Comparison of ENCODE assay signal across 8 cellular contexts in genomic region chr17:59828819-59829216, GRCh38.
DNase-seq lines count a peak whose midpoint lies in the region; ATAC-seq, FAIRE-seq and TF ChIP-seq lines count a peak whose summit lies in the region.
"Not testable (repeated sequence)": the region's sequence is repeated elsewhere in the genome, so short reads cannot be mapped to it uniquely, and the experiment has no call there.

No MANE protein-coding gene starts in this region.

- TF ChIP-seq RAD21 in A549 (conservative IDR thresholded peaks at IDR 0.05 in 1 of 2, IDR thresholded peaks at IDR 0.05 in 1 of 2), result not testable (repeated sequence)

- H3K27ac Mint-ChIP-seq in activated CD4-positive, alpha-beta memory T cell treated with anti-CD3 and anti-CD28 coated beads, Interleukin-2, amount 10 ng/mL, durations not matched to agents 7 days and 5 days, result peak overlapping the region; percentile 96
- H3K27ac Mint-ChIP-seq in naive thymus-derived CD4-positive, alpha-beta T cell, result peak overlapping the region; percentile 52 to 97 (median 72)

- not testable (repeated sequence) for H3K9me3 ChIP-seq in A549; OCI-LY3 (ENCODE audit: insufficient read depth, low read length); body of pancreas; heart left ventricle; naive thymus-derived CD4-positive, alpha-beta T cell (ENCODE audit: control insufficient read depth in 2 of 3, low read length in 3 of 3)

- H3K27me3 ChIP-seq in OCI-LY3 (ENCODE audit: low read depth, low read length); body of pancreas; heart left ventricle; naive thymus-derived CD4-positive, alpha-beta T cell (ENCODE audit: control insufficient read depth in 2 of 2, insufficient read depth in 2 of 2, low read length in 2 of 2): not testable (repeated sequence)

- CTCF ChIA-PET in A549 (lab: Yijun Ruan, JAX), result interaction anchor here (0.5 to 6.9 kb wide), 11 partner anchors 10 to 82 kb away, joined by 3 to 57 read pairs (median 9); no protein-coding TSS in a partner anchor
- CTCF ChIA-PET in activated CD4-positive, alpha-beta memory T cell treated with anti-CD3 and anti-CD28 coated beads, Interleukin-2, amount 10 ng/mL, durations not matched to agents 7 days and 5 days (lab: Charles Lee), result interaction anchor here (1.0 to 5.2 kb wide), 9 partner anchors 9 to 75 kb away, joined by 3 to 62 read pairs (median 12); no protein-coding TSS in a partner anchor
- CTCF ChIA-PET in naive thymus-derived CD4-positive, alpha-beta T cell (lab: Charles Lee), result interaction anchor here (1.6 kb wide), 1 partner anchor 75 kb away, joined by 11 read pairs; no protein-coding TSS in a partner anchor

- not testable (repeated sequence) for H3K36me3 ChIP-seq in OCI-LY3 (replicated peaks; ENCODE audit: low read depth, low read length); body of pancreas (replicated peaks in 1 of 2; ENCODE audit: insufficient read depth in 1 of 2, low read depth in 2 of 2); heart left ventricle; naive thymus-derived CD4-positive, alpha-beta T cell (ENCODE audit: control insufficient read depth in 2 of 3, insufficient read depth in 3 of 3, low read length in 3 of 3)

- peaks cover 73% of the 10 kb centered on the region for H3K4me1 Mint-ChIP-seq in activated CD4-positive, alpha-beta memory T cell treated with anti-CD3 and anti-CD28 coated beads, Interleukin-2, amount 10 ng/mL, durations not matched to agents 7 days and 5 days
- H3K4me1 Mint-ChIP-seq in naive thymus-derived CD4-positive, alpha-beta T cell, result peaks cover 19 to 79% (median 43%) of the 10 kb centered on the region in 7 donors

- H3K4me2 ChIP-seq in A549 (peak overlapping the region; percentile 83), OCI-LY3 (ENCODE audit: low read length) (peak overlapping the region; percentile 66)

- H3K4me1 ChIP-seq in A549, result peaks cover 86% of the 10 kb centered on the region
- H3K4me1 ChIP-seq in OCI-LY3 (ENCODE audit: low read length), result peaks cover 89% of the 10 kb centered on the region
- peaks cover 66% of the 10 kb centered on the region for H3K4me1 ChIP-seq in body of pancreas
- peaks cover 5 to 82% (median 15%) of the 10 kb centered on the region in 12 donors for H3K4me1 ChIP-seq in heart left ventricle
- peaks cover 14 to 46% of the 10 kb centered on the region in 2 donors for H3K4me1 ChIP-seq in naive thymus-derived CD4-positive, alpha-beta T cell (ENCODE audit: control insufficient read depth in 2 of 2, insufficient read depth in 2 of 2, low read length in 2 of 2)

- H3K27me3 Mint-ChIP-seq in activated CD4-positive, alpha-beta memory T cell treated with anti-CD3 and anti-CD28 coated beads, Interleukin-2, amount 10 ng/mL, durations not matched to agents 7 days and 5 days; naive thymus-derived CD4-positive, alpha-beta T cell: not testable (repeated sequence)

- peak; percentile 1 to 56; a peak in 4 of 6 replicates for ATAC-seq in A549
- peak; percentile 1 for ATAC-seq in GM18867 (IDR thresholded peaks at IDR 0.05; ENCODE audit: unreplicated experiment)
- ATAC-seq in body of pancreas, result peak; percentile 25
- ATAC-seq in heart left ventricle, result peak in 2 of 4 donors; percentile 2 to 5
- ATAC-seq in naive thymus-derived CD4-positive, alpha-beta T cell, result peak; percentile 29

- H4K20me1 ChIP-seq in OCI-LY3 (ENCODE audit: insufficient read depth, low read length), result not testable (repeated sequence)

- H3K9ac ChIP-seq in OCI-LY3 (ENCODE audit: low read length), result peak overlapping the region; percentile 74

- H3K36me3 Mint-ChIP-seq in activated CD4-positive, alpha-beta memory T cell treated with anti-CD3 and anti-CD28 coated beads, Interleukin-2, amount 10 ng/mL, durations not matched to agents 7 days and 5 days (ENCODE audit: low read depth), result peaks cover 37% of the 10 kb centered on the region
- peaks cover 0 to 19% (median 12%) of the 10 kb centered on the region in 5 donors for H3K36me3 Mint-ChIP-seq in naive thymus-derived CD4-positive, alpha-beta T cell

- not testable (repeated sequence) for H3K9me3 Mint-ChIP-seq in activated CD4-positive, alpha-beta memory T cell treated with anti-CD3 and anti-CD28 coated beads, Interleukin-2, amount 10 ng/mL, durations not matched to agents 7 days and 5 days; naive thymus-derived CD4-positive, alpha-beta T cell

- H3K27ac ChIP-seq in A549 (peak overlapping the region; percentile 96 to 97), OCI-LY3 (ENCODE audit: low read length) (peak overlapping the region; percentile 93), body of pancreas (peak overlapping the region; percentile 82 to 95 (median 84)), heart left ventricle (peak overlapping the region in 11 of 12 donors; percentile 19 to 91 (median 66))
- peak overlapping the region; percentile 15 for H3K27ac ChIP-seq in naive thymus-derived CD4-positive, alpha-beta T cell (ENCODE audit: low read depth, low read length)

- peak overlapping the region; percentile 77 for H3K4me3 Mint-ChIP-seq in activated CD4-positive, alpha-beta memory T cell treated with anti-CD3 and anti-CD28 coated beads, Interleukin-2, amount 10 ng/mL, durations not matched to agents 7 days and 5 days
- peak overlapping the region in 3 of 10 donors; percentile 9 to 86 (median 61) for H3K4me3 Mint-ChIP-seq in naive thymus-derived CD4-positive, alpha-beta T cell

- FAIRE-seq in A549 (lab: Jason Lieb, UNC), result not testable (repeated sequence)

- peaks cover 43% of the 10 kb centered on the region for H3K79me2 ChIP-seq in OCI-LY3 (ENCODE audit: low read length)

- not testable (repeated sequence) for H2AFZ ChIP-seq in OCI-LY3 (ENCODE audit: low read depth, low read length)

- DNase-seq in A549 (ENCODE audit: low read depth in 1 of 2, low spot score in 1 of 2); heart left ventricle; naive thymus-derived CD4-positive, alpha-beta T cell: not testable (repeated sequence)
- peak; percentile 58 for DNase-seq in activated CD4-positive, alpha-beta memory T cell treated with anti-CD3 and anti-CD28 coated beads, Interleukin-2, amount 10 ng/mL, durations not matched to agents 7 days and 5 days
- peak in 1 of 4 donors; percentile 46 for DNase-seq in body of pancreas
- peak; percentile 57 for DNase-seq in stimulated activated CD4-positive, alpha-beta T cell treated with anti-CD3 and anti-CD28 coated beads, Interleukin-1b, Interleukin-23, amount 100 ng/mL, for 48 hours

- not testable (repeated sequence) for TF ChIP-seq EP300 in A549 (IDR thresholded peaks at IDR 0.05)

- TF ChIP-seq CTCF in A549 (IDR thresholded peaks at IDR 0.05); OCI-LY3 (IDR thresholded peaks at IDR 0.05; ENCODE audit: low read depth, low read length); body of pancreas (IDR thresholded peaks at IDR 0.05); heart left ventricle (IDR thresholded peaks at IDR 0.05): not testable (repeated sequence)

- TF ChIP-seq POLR2A in A549 (IDR thresholded peaks at IDR 0.05; ENCODE audit: low read length), result 0 out of 2 replicates have a peak, but pooled peaks have one; percentile 9
- TF ChIP-seq POLR2A in body of pancreas (IDR thresholded peaks at IDR 0.05); heart left ventricle (IDR thresholded peaks at IDR 0.05): not testable (repeated sequence)

- WGBS in A549 (ENCODE audit: missing lambda C conversion rate), result 3% methylated on average over 7 of the region's 7 CpGs
- WGBS in body of pancreas, 2 donors, result 32 to 39% methylated on average over 6 to 7 of the region's 7 CpGs
- WGBS in heart left ventricle, 4 donors, result 54 to 73% (median 69%) methylated on average over 7 of the region's 7 CpGs

- H3K4me3 ChIP-seq in A549 (peak overlapping the region; percentile 9; the same call in 1 of the 3 replicates), OCI-LY3 (ENCODE audit: low read length) (peak overlapping the region; percentile 60), heart left ventricle (peak overlapping the region in 2 of 12 donors; percentile 8 to 38)
- H3K4me3 ChIP-seq in body of pancreas; naive thymus-derived CD4-positive, alpha-beta T cell (ENCODE audit: low read length): not testable (repeated sequence)

- intact Hi-C loops in body of pancreas (cut with DNase I), result not testable (repeated sequence)
- intact Hi-C loops in heart left ventricle (cut with DNase I), result loop anchor here in 1 of 10 donors (5.0 kb wide), 1 partner anchor 42 kb away; no protein-coding TSS in a partner anchor
- intact Hi-C loops in naive thymus-derived CD4-positive, alpha-beta T cell (cut with micrococcal nuclease), result loop anchor here (1.0 to 2.0 kb wide), 3 partner anchors 8 to 43 kb away; no protein-coding TSS in a partner anchor

- POLR2A ChIA-PET in A549 (lab: Yijun Ruan, JAX), result interaction anchor here (1.2 to 9.2 kb wide), 10 partner anchors 8 to 74 kb away, joined by 3 to 375 read pairs (median 16); no protein-coding TSS in a partner anchor
- POLR2A ChIA-PET in activated CD4-positive, alpha-beta memory T cell treated with anti-CD3 and anti-CD28 coated beads, Interleukin-2, amount 10 ng/mL, durations not matched to agents 7 days and 5 days (lab: Charles Lee), result interaction anchor here (0.6 to 29.7 kb wide), 17 partner anchors 10 to 1496 kb away, joined by 3 to 2499 read pairs (median 8); partner anchors contain the start of genes CLTC, PTRH2, RPS6KB1 and TUBD1
- POLR2A ChIA-PET in naive thymus-derived CD4-positive, alpha-beta T cell (lab: Charles Lee), result interaction anchor here (1.3 to 1.9 kb wide), 2 partner anchors 9 to 12 kb away, joined by 4 to 5 read pairs; no protein-coding TSS in a partner anchor

TF ChIP-seq in A549, 52 proteins besides CTCF, POLR2A, EP300 and RAD21 (continues in another document):
- TF ChIP-seq TFCP2L1 (CRISPR knock-in tag; IDR thresholded peaks at IDR 0.05), result peak; percentile 95
- peak; percentile 91 for TF ChIP-seq HOXB5 (CRISPR knock-in tag; IDR thresholded peaks at IDR 0.05)
- peak; percentile 46 for TF ChIP-seq RARB (CRISPR knock-in tag; IDR thresholded peaks at IDR 0.05)
- peak; percentile 84 to 94 for TF ChIP-seq CEBPB (IDR thresholded peaks at IDR 0.05)
- peak; percentile 38; the same call in 1 of the 2 replicates for TF ChIP-seq NPAS2 (CRISPR knock-in tag; IDR thresholded peaks at IDR 0.05; ENCODE audit: borderline replicate concordance)
- TF ChIP-seq HOXA7 (CRISPR knock-in tag; IDR thresholded peaks at IDR 0.05), result peak; percentile 23
- peak; percentile 90 for TF ChIP-seq ZNF302 (CRISPR knock-in tag; IDR thresholded peaks at IDR 0.05)
- 0 out of 2 replicates have a peak, but pooled peaks have one; percentile 28 for TF ChIP-seq FOSB (CRISPR knock-in tag; IDR thresholded peaks at IDR 0.05)
- TF ChIP-seq TP53 (CRISPR knock-in tag; IDR thresholded peaks at IDR 0.05), result peak; percentile 96

Comparison
In these comparisons a context has a peak if more than half of its experiments do, and no peak if none do; other contexts are left out.
1. H3K27ac ChIP-seq: peak in every context shown above with its lines; median percentile 96 in A549; 93 in OCI-LY3; 84 in body of pancreas; 66 in heart left ventricle; 15 in naive thymus-derived CD4-positive, alpha-beta T cell.